ENCODE assay signal across 8 cellular contexts in the genomic region with DNA sequence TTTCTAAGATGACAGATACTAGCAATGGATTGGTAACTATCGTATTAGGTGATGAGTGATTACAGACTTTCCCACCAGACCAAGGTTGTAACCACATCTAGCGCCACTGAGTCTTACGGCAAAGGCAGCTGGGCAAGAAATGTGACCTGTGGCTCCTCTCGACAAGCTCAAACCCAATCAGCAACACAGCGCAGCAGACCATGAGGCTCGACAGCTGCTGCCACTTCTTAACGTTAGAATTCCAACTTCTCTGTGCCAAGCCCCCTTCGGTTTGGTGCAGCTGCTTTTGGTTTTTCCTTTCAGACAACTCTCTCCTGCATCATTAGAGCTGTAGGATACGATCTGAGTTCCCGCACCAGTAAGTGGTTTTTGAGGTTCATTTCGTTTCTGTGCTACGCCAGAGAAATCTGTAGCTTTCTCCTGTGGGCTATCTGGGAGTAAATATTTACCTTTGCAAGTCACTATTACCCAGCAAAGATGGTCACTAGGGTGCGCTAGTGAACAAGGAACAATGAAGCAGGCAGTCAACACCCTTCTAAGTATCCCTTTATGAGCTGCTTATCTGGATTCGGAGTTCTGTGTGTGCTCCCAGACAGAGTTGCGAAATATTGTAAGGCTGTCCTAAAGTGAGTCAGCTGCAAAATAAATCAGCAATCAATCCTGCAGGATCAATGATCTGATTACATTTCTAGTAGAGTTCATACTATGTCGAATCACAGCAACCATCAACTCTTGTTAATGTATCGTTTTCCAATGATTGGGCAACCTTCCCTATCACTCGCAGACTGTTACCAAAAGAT.
DNase-seq lines count a peak whose midpoint lies in the region; ATAC-seq, FAIRE-seq and TF ChIP-seq lines count a peak whose summit lies in the region.

No MANE protein-coding gene starts in this region.

- peak; percentile 96 for FAIRE-seq in islet of Langerhans (lab: Jason Lieb, UNC)

- DNase-seq in activated effector memory CD4-positive, alpha-beta T cell treated with anti-CD3 and anti-CD28 coated beads, Interleukin-2, amount 50 U/mL, for 16 hours = peak; percentile 67
- DNase-seq in activated effector memory CD4-positive, alpha-beta T cell treated with Interleukin-2 at 50 U/mL for 16 hours = no peak
- DNase-seq in NCI-H1105 (lab: John Stamatoyannopoulos, UW) (peak; percentile 85), SW480 (ENCODE audit: low spot score) (peak; percentile 85), cardiac fibroblast (ENCODE audit: low read depth in 2 of 2) (peak; percentile 93)
- DNase-seq in stimulated activated CD4-positive, alpha-beta T cell treated with anti-CD3 and anti-CD28 coated beads, Interleukin-12 subunit alpha, Interleukin-12 subunit beta, amount 100 ng/mL, for 48 hours (ENCODE audit: low read depth in 2 of 3, low spot score in 1 of 3) = peak; percentile 18 to 70 (median 45)

- ATAC-seq in HG02610 (IDR thresholded peaks at IDR 0.05; ENCODE audit: unreplicated experiment) = peak; percentile 69

- H3K4me3 ChIP-seq in cardiac fibroblast (replicated peaks in 1 of 2; ENCODE audit: low read depth in 2 of 2, low read length in 2 of 2) = peak overlapping the region in 1 of 2 donors; percentile 12

- TF ChIP-seq CTCF in cardiac fibroblast (IDR thresholded peaks at IDR 0.05; ENCODE audit: low read depth, low read length) = peak; percentile 76
